8 cellular contexts compared by ENCODE assay signal in genomic region chr7:73578342-73579124, GRCh38. TPM values are rescaled to one million over a fixed set of nuclear protein-coding genes. Genes with fewer than 3 reads are reported as not detected.
DNase-seq lines count a peak whose midpoint lies in the region; ATAC-seq and TF ChIP-seq lines count a peak whose summit lies in the region.

Gene TBL2, minus strand, starts transcription at chr7:73578579. Its CDS starts 30 bp downstream, at chr7:73578549.

- peaks cover 9% of the 10 kb centered on the region for H3K79me2 ChIP-seq in GM23338 (replicated peaks; ENCODE audit: insufficient read depth)
- peaks cover 30% of the 10 kb centered on the region for H3K79me2 ChIP-seq in fibroblast of lung (ENCODE audit: control insufficient read depth, insufficient read depth, low read length)

- peak; percentile 95 for ATAC-seq in GM23338
- ATAC-seq in naive thymus-derived CD8-positive, alpha-beta T cell: peak; percentile 86 to 91

- H3K4me1 ChIP-seq in GM23338 (ENCODE audit: insufficient read depth) (peaks cover 3% of the 10 kb centered on the region; the same call in 1 of the 2 replicates), fibroblast of lung (ENCODE audit: control insufficient read depth, extremely low read depth, insufficient read depth, low read length) (peaks cover 10% of the 10 kb centered on the region)

- peak within 1 kb of the TSS; percentile 94 for H3K9ac ChIP-seq in fibroblast of lung (ENCODE audit: insufficient read depth, low read length)

- H3K4me2 ChIP-seq in GM23338 (peak within 1 kb of the TSS; percentile 99), fibroblast of lung (ENCODE audit: extremely low read depth, insufficient read depth, low read length) (peak within 1 kb of the TSS; percentile 94)

- peak within 1 kb of the TSS; percentile 86 for H3K4me3 Mint-ChIP-seq in GM23338
- peak within 1 kb of the TSS; percentile 91 to 100 (median 97) for H3K4me3 Mint-ChIP-seq in naive thymus-derived CD8-positive, alpha-beta T cell

- DNase-seq in EL: peak; percentile 98
- peak; percentile 100 for DNase-seq in GM23338 (ENCODE audit: low spot score)
- peak; percentile 98 for DNase-seq in LHCN-M2 (ENCODE audit: low read depth)
- peak; percentile 100 for DNase-seq in RPMI8226
- peak; percentile 96 to 98 for DNase-seq in activated T-helper 1 cell treated with anti-CD3 and anti-CD28 coated beads, Interleukin-2, amount 50 U/mL, for 16 hours (ENCODE audit: low read depth in 1 of 2, low spot score in 1 of 2)
- DNase-seq in fibroblast of lung (ENCODE audit: low read depth in 2 of 2): peak; percentile 95 to 99
- DNase-seq in naive thymus-derived CD8-positive, alpha-beta T cell: peak; percentile 92 to 99 (median 98)
- DNase-seq in stimulated activated naive CD4-positive, alpha-beta T cell (lab: John Stamatoyannopoulos, UW): peak; percentile 99 to 100 (median 100)

- H3K9me3 ChIP-seq in fibroblast of lung (ENCODE audit: control insufficient read depth, insufficient read depth, low read depth, low read length): no peaks in the 10 kb centered on the region

- H3K27ac Mint-ChIP-seq in GM23338: peak within 1 kb of the TSS; percentile 92; the same call in 1 of the 2 replicates
- H3K27ac Mint-ChIP-seq in naive thymus-derived CD8-positive, alpha-beta T cell: peak within 1 kb of the TSS; percentile 95 to 100 (median 98)

- no peaks in the 10 kb centered on the region for H3K9me2 ChIP-seq in GM23338 (ENCODE audit: insufficient read depth)

- H3K27me3 Mint-ChIP-seq in GM23338 (ENCODE audit: insufficient read depth, low read depth, poor library complexity): peaks cover 21% of the 10 kb centered on the region
- H3K27me3 Mint-ChIP-seq in naive thymus-derived CD8-positive, alpha-beta T cell: no peaks in the 10 kb centered on the region

- H3K27ac ChIP-seq in GM23338 (ENCODE audit: low read depth) (no peak within 1 kb of the TSS), fibroblast of lung (ENCODE audit: insufficient read depth, low read length) (peak within 1 kb of the TSS; percentile 92)

- H3K36me3 ChIP-seq in GM23338 (ENCODE audit: insufficient read depth) (no peaks in the 10 kb centered on the region; the same call in 1 of the 2 replicates), fibroblast of lung (ENCODE audit: control insufficient read depth, insufficient read depth, low read length) (peaks cover 9% of the 10 kb centered on the region)

- H3F3A ChIP-seq in GM23338 (replicated peaks; ENCODE audit: low read depth): no peaks in the 10 kb centered on the region

- peaks cover 56% of the 10 kb centered on the region for H3K27me3 ChIP-seq in GM23338 (ENCODE audit: insufficient read depth)
- H3K27me3 ChIP-seq in fibroblast of lung (ENCODE audit: control insufficient read depth, insufficient read depth, low read length): no peaks in the 10 kb centered on the region

- TF ChIP-seq CTCF in GM23338 (conservative IDR thresholded peaks at IDR 0.05; ENCODE audit: low read depth in 2 of 2) (peak in 1 of 2 experiments; percentile 27; a peak in 2 of 4 replicates), fibroblast of lung (conservative IDR thresholded peaks at IDR 0.05 in 1 of 2, IDR thresholded peaks at IDR 0.05 in 1 of 2; ENCODE audit: low read depth in 1 of 2, low read length in 2 of 2) (peak in 1 of 2 donors; percentile 27)

- peak within 1 kb of the TSS; percentile 83; the same call in 1 of the 2 replicates for H2AFZ ChIP-seq in GM23338
- H2AFZ ChIP-seq in fibroblast of lung (ENCODE audit: low read length): peak within 1 kb of the TSS; percentile 96

- H3K36me3 Mint-ChIP-seq in GM23338 (ENCODE audit: low read depth): peaks cover 17% of the 10 kb centered on the region
- peaks cover 0 to 21% (median 1%) of the 10 kb centered on the region in 3 donors for H3K36me3 Mint-ChIP-seq in naive thymus-derived CD8-positive, alpha-beta T cell

- POLR2A ChIA-PET in naive thymus-derived CD8-positive, alpha-beta T cell (lab: Charles Lee): interaction anchor here (0.5 to 3.9 kb wide), 9 partner anchors 10 to 141 kb away, joined by 3 to 34 read pairs (median 7); partner anchors contain the start of genes BAZ1B and STX1A

- H3K4me3 ChIP-seq in GM23338 (peak within 1 kb of the TSS; percentile 95), fibroblast of lung (replicated peaks in 1 of 4; ENCODE audit: control extremely low read depth in 1 of 4, insufficient read depth in 1 of 4, low read depth in 3 of 4, low read length in 4 of 4) (peak within 1 kb of the TSS; percentile 80 to 99 (median 94))

- peaks cover 9% of the 10 kb centered on the region; the same call in 2 of the 3 replicates for H3K4me1 Mint-ChIP-seq in GM23338
- peaks cover 15 to 37% (median 30%) of the 10 kb centered on the region in 4 donors for H3K4me1 Mint-ChIP-seq in naive thymus-derived CD8-positive, alpha-beta T cell

- H4K20me1 ChIP-seq in GM23338 (replicated peaks; ENCODE audit: insufficient read depth): peaks cover 5% of the 10 kb centered on the region
- H4K20me1 ChIP-seq in fibroblast of lung (ENCODE audit: control insufficient read depth, extremely low read depth, insufficient read depth, low read length): no peaks in the 10 kb centered on the region

- H3K9me3 Mint-ChIP-seq in GM23338: no peaks in the 10 kb centered on the region
- no peaks in the 10 kb centered on the region for H3K9me3 Mint-ChIP-seq in naive thymus-derived CD8-positive, alpha-beta T cell

TF ChIP-seq in GM23338, 12 proteins besides CTCF, POLR2A, EP300 and RAD21 (continues in another document):
- TF ChIP-seq STAT1 (IDR thresholded peaks at IDR 0.05; ENCODE audit: unreplicated experiment) (no peak), POLR2AphosphoS5 (IDR thresholded peaks at IDR 0.05; ENCODE audit: low read depth) (peak; percentile 96), JUNB (IDR thresholded peaks at IDR 0.05; ENCODE audit: unreplicated experiment) (no peak), CREB1 (CRISPR knock-in tag; IDR thresholded peaks at IDR 0.05; ENCODE audit: low read depth) (no peak), REST (IDR thresholded peaks at IDR 0.05; ENCODE audit: unreplicated experiment) (no peak)

RNA-seq across cellular contexts. Expression of gene TBL2, which starts in this region (rescaled TPM):
- 21.7 and 27.8 TPM in 2 replicates for total RNA-seq in GM23338 (2014; rRNA removed; shearing (Covaris generic))
- polyA plus RNA-seq in GM23338 (2016; fragmentation: Nextera tagmentation; extraction: Ambion mirVana) (6.9 TPM in 2 replicates), fibroblast of lung (40.1 and 45.4 TPM in 2 replicates)
- total RNA-seq in LHCN-M2 (2014; rRNA removed) (147 and 171 TPM in 2 replicates), fibroblast of lung (58.6 and 83.2 TPM in 2 replicates)
- 54.2 TPM for polyA plus RNA-seq in LHCN-M2 (2012)
- polyA plus RNA-seq in fibroblast of lung (2012): 37.0 and 38.9 TPM in 2 replicates
- 131 and 144 TPM in 2 replicates for polyA minus RNA-seq in fibroblast of lung (ENCODE audit: low replicate concordance)
- 10 to 100 TPM; 30.4 to 31.2 TPM for total RNA-seq in naive thymus-derived CD8-positive, alpha-beta T cell
- polyA plus RNA-seq in naive thymus-derived CD8-positive, alpha-beta T cell: 10 to 100 TPM; 13.4 to 19.6 (median 18.4) TPM
